15 cellular contexts compared by ENCODE assay signal in the genomic region with DNA sequence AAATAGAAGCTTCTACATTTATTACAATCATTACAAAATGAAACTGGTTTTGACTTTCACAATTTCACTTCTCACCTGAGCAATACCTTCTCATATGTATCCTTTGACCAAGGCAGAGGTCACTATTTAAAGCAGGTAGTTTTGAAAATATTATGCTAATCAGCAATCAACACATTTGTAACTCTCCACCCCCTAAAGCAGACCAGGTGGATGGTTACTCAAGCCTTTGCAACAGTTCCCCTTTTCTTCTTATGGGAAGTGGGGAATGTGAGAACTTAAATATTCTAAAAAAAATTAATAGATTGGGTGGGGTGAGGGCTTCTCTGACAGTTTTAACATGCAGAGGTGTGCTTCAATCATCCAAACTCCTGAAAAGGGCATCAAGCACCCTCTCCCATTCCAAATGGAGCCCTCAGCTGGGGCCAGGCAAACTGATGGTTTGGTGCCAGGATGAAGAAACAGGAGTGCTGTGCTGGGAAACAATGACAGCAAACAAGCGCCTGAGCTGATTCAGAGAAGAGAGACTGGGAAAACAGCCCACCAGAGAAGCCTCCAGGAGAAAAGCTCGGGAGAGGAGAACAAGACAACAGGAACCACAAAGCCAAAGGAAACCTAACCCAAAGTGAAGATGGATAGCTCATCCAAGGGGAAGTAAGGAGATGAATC.
"Had no signal": no experiment of that assay in that cellular context is flagged by ENCODE, and none has a peak within 500 bp of the region (broad histone marks: within the 10 kb centered on the region; RNA-seq: fewer than 3 reads in every experiment).

No MANE protein-coding gene starts in this region.

- H3K36me3 ChIP-seq: gastrocnemius medialis, left ventricle myocardium inferior, tibial nerve had no signal

- H3K27me3 ChIP-seq: gastrocnemius medialis, tibial nerve had no signal

- H3K9me3 ChIP-seq: gastrocnemius medialis, left ventricle myocardium inferior, psoas muscle, tibial nerve had no signal

- DNase-seq: activated CD4-positive, alpha-beta T cell treated with anti-CD3 and anti-CD28 coated beads, Interleukin-2, amount 50 U/mL, for 1 hour; activated CD4-positive, CD25-positive, alpha-beta regulatory T cell treated with anti-CD3 and anti-CD28 coated beads, Interleukin-2, amount 50 U/mL, for 72 hours; activated effector memory CD4-positive, alpha-beta T cell treated with anti-CD3 and anti-CD28 coated beads, Interleukin-2, amount 50 U/mL, for 16 hours; activated naive CD4-positive, alpha-beta T cell treated with anti-CD3 and anti-CD28 coated beads, Interleukin-2, amount 50 U/mL, for 16 hours; activated T-cell treated with anti-CD3 and anti-CD28 coated beads, Interleukin-2, amount 50 U/mL, for 72 hours; aorta; cerebellar nuclear complex; cortex of kidney; gastrocnemius medialis; head of caudate nucleus; left ventricle myocardium inferior; psoas muscle; right cardiac atrium had no signal

- H3K27ac ChIP-seq: gastrocnemius medialis, left ventricle myocardium inferior, psoas muscle, skin epidermis, tibial nerve had no signal

- H3K4me3 ChIP-seq: gastrocnemius medialis, left ventricle myocardium inferior, psoas muscle, skin epidermis, tibial nerve had no signal

- ATAC-seq: activated T-cell treated with anti-CD3 and anti-CD28 coated beads, Interleukin-2, amount 50 U/mL, for 72 hours; gastrocnemius medialis; psoas muscle; right cardiac atrium had no signal

- H3K4me1 ChIP-seq: gastrocnemius medialis, left ventricle myocardium inferior, psoas muscle, tibial nerve had no signal
